ENCODE assay signal across 5 cellular contexts in genomic region chr5:9721161-9721560, GRCh38.
"Had no signal": no experiment of that assay in that cellular context is flagged by ENCODE, and none has a peak within 500 bp of the region (broad histone marks: within the 10 kb centered on the region; RNA-seq: fewer than 3 reads in every experiment).

No MANE protein-coding gene starts in this region.

- DNase-seq: IMR-90, KBM-7, KG1 had no signal

- H3K27ac ChIP-seq: HL-60 had no signal

- H3K4me3 ChIP-seq: K562 had no signal
